ENCODE assay signal across 20 cellular contexts in the genomic region with DNA sequence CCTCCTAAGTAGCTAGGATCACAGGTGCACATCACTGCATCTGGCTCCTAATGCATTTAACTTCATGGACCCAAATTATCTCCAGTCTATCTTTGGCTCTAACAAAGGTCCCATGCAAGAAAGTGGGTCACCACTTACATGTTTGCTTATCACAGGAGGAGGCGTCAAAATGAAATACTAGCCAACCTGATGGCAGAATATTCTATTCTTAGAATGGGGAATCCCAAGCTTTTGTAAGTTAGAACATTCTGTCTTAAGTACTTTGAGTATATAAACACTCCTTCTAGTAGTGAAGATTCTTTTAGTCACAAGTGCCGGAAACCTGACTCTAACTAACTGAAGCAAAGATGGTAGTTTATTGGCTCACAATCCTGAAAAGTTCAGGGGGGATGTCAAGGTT.
DNase-seq lines count a peak whose midpoint lies in the region; ATAC-seq, FAIRE-seq and TF ChIP-seq lines count a peak whose summit lies in the region.
"Had no signal": no experiment of that assay in that cellular context is flagged by ENCODE, and none has a peak within 500 bp of the region (broad histone marks: within the 10 kb centered on the region; RNA-seq: fewer than 3 reads in every experiment).

No MANE protein-coding gene starts in this region.

- no peak overlapping the region for H2BK120ac ChIP-seq in mesenchymal stem cell (ENCODE audit: low read depth, low read length)

- H3K36me3 ChIP-seq in bronchial epithelial cell (ENCODE audit: control insufficient read depth, insufficient read depth, low read length), result no peaks in the 10 kb centered on the region
- H3K36me3 ChIP-seq in heart right ventricle, result peaks cover 0 to 2% (median 0%) of the 10 kb centered on the region in 9 donors
- no peaks in the 10 kb centered on the region for H3K36me3 ChIP-seq in mesenchymal stem cell (ENCODE audit: control insufficient read depth in 1 of 2, insufficient read depth in 2 of 2, low read depth in 1 of 2, low read length in 2 of 2)
- H3K36me3 ChIP-seq in thoracic aorta, result no peaks in the 10 kb centered on the region
- no peaks in the 10 kb centered on the region for H3K36me3 ChIP-seq in Peyer's patch

- H2BK12ac ChIP-seq in mesenchymal stem cell (ENCODE audit: low read length in 2 of 2), result no peak overlapping the region

- H3K4me1 ChIP-seq in heart right ventricle (peaks cover 8 to 51% (median 27%) of the 10 kb centered on the region in 9 donors), mesenchymal stem cell (ENCODE audit: control insufficient read depth, insufficient read depth, low read depth, low read length) (no peaks in the 10 kb centered on the region), thoracic aorta (ENCODE audit: control insufficient read depth in 1 of 2, low read depth in 2 of 2) (peaks cover 19 to 68% of the 10 kb centered on the region in 2 donors), Peyer's patch (no peaks in the 10 kb centered on the region)

- no peak overlapping the region for H3K4me3 Mint-ChIP-seq in CD14-positive monocyte
- H3K4me3 Mint-ChIP-seq: CD4-positive, CD25-positive, alpha-beta regulatory T cell had no signal

- no peak overlapping the region for H3K14ac ChIP-seq in mesenchymal stem cell (ENCODE audit: low read length in 2 of 2)

- H3K4me2 ChIP-seq in mesenchymal stem cell (ENCODE audit: low read length, poor library complexity, severe bottlenecking), result no peak overlapping the region

- no peak overlapping the region for H3K18ac ChIP-seq in mesenchymal stem cell (ENCODE audit: low read depth in 1 of 2, low read length in 2 of 2)

- no peak overlapping the region for H2BK15ac ChIP-seq in mesenchymal stem cell (ENCODE audit: low read depth, poor library complexity, severe bottlenecking)

- H3K27ac ChIP-seq in heart right ventricle (peak overlapping the region in 4 of 10 donors; percentile 10 to 51 (median 43)), mesenchymal stem cell (ENCODE audit: low read length, poor library complexity, severe bottlenecking) (no peak overlapping the region), thoracic aorta (peak overlapping the region; percentile 66 to 76), Peyer's patch (peak overlapping the region in 1 of 4 donors; percentile 39)

- intact Hi-C loops in heart right ventricle (cut with DNase I), result no loop called here
- intact Hi-C loops in CD14-positive monocyte (cut with micrococcal nuclease), result no loop called here

- no peak overlapping the region for H3K4ac ChIP-seq in mesenchymal stem cell (ENCODE audit: low read depth in 1 of 2, low read length in 2 of 2)

- H2AK5ac ChIP-seq in mesenchymal stem cell (ENCODE audit: low read length, severe bottlenecking), result no peak overlapping the region

- H3K9me3 Mint-ChIP-seq in CD14-positive monocyte, result peaks cover 0 to 13% (median 3%) of the 10 kb centered on the region in 7 donors

- DNase-seq in bronchial epithelial cell (ENCODE audit: low read depth), result peak; percentile 1
- no peak for DNase-seq in heart right ventricle
- peak; percentile 83 for DNase-seq in mesenchymal stem cell
- no peak for DNase-seq in thoracic aorta (ENCODE audit: low spot score)
- no peak for DNase-seq in Peyer's patch
- no peak for DNase-seq in CD14-positive monocyte (ENCODE audit: low spot score)
- no peak for DNase-seq in activated naive CD4-positive, alpha-beta T cell treated with anti-CD3 and anti-CD28 coated beads, Interleukin-2, amount 50 U/mL, for 16 hours
- DNase-seq: AML-193; Calu3; CD4-positive, CD25-positive, alpha-beta regulatory T cell; DMS79; GOT3; KG1; NCI-H1105; NCI-H1930; NCI-H510A; NCI-H82; SHP77 had no signal

- no peaks in the 10 kb centered on the region for H3K79me1 ChIP-seq in mesenchymal stem cell (replicated peaks; ENCODE audit: low read length, poor library complexity, severe bottlenecking)

- ATAC-seq in heart right ventricle (peak in 7 of 8 donors; percentile 29 to 65 (median 56)), thoracic aorta (ENCODE audit: insufficient number of reproducible peaks, low FRiP score, low read depth) (peak; percentile 36), GM21723 (IDR thresholded peaks at IDR 0.05; ENCODE audit: unreplicated experiment) (no peak)
- ATAC-seq: GM12878 had no signal

- H3K27me3 Mint-ChIP-seq in CD14-positive monocyte (ENCODE audit: low read depth in 3 of 3), result peaks cover 0 to 2% (median 2%) of the 10 kb centered on the region in 3 donors
- H3K27me3 Mint-ChIP-seq: CD4-positive, CD25-positive, alpha-beta regulatory T cell had no signal

- no peak overlapping the region for H3K9ac ChIP-seq in mesenchymal stem cell (ENCODE audit: low read length)

- H4K8ac ChIP-seq in mesenchymal stem cell (ENCODE audit: low read length), result no peak overlapping the region

- no peak overlapping the region for H2AFZ ChIP-seq in mesenchymal stem cell (ENCODE audit: low read depth, low read length)

- 51 to 56% methylated on average over 2 of the region's 2 CpGs for WGBS in heart right ventricle, 2 donors
- 86% methylated on average over 1 of the region's 2 CpGs for WGBS in mesenchymal stem cell

- H3K23ac ChIP-seq in mesenchymal stem cell (ENCODE audit: low read length in 2 of 2), result no peak overlapping the region

- H3K27me3 ChIP-seq in bronchial epithelial cell (ENCODE audit: control insufficient read depth, insufficient read depth, low read length), result no peaks in the 10 kb centered on the region
- no peaks in the 10 kb centered on the region for H3K27me3 ChIP-seq in heart right ventricle
- no peaks in the 10 kb centered on the region for H3K27me3 ChIP-seq in mesenchymal stem cell (ENCODE audit: control insufficient read depth in 1 of 2, insufficient read depth in 1 of 2, low read length in 2 of 2)
- H3K27me3 ChIP-seq in thoracic aorta (replicated peaks; ENCODE audit: insufficient read depth), result no peaks in the 10 kb centered on the region
- no peaks in the 10 kb centered on the region for H3K27me3 ChIP-seq in Peyer's patch

- H3K27ac Mint-ChIP-seq in CD14-positive monocyte, result no peak overlapping the region
- H3K27ac Mint-ChIP-seq: CD4-positive, CD25-positive, alpha-beta regulatory T cell had no signal

- H3K9me3 ChIP-seq in heart right ventricle (peaks cover 0 to 2% (median 0%) of the 10 kb centered on the region in 11 donors), mesenchymal stem cell (ENCODE audit: control insufficient read depth, low read length) (no peaks in the 10 kb centered on the region), thoracic aorta (no peaks in the 10 kb centered on the region), Peyer's patch (no peaks in the 10 kb centered on the region)

- no peaks in the 10 kb centered on the region for H3K4me1 Mint-ChIP-seq in CD14-positive monocyte
- H3K4me1 Mint-ChIP-seq: CD4-positive, CD25-positive, alpha-beta regulatory T cell had no signal

- no peaks in the 10 kb centered on the region for H3K36me3 Mint-ChIP-seq in CD14-positive monocyte
- H3K36me3 Mint-ChIP-seq: CD4-positive, CD25-positive, alpha-beta regulatory T cell had no signal

- no peak for TF ChIP-seq CTCF in bronchial epithelial cell (IDR thresholded peaks at IDR 0.05; ENCODE audit: insufficient read depth, low read length, severe bottlenecking)
- no peak for TF ChIP-seq CTCF in heart right ventricle (IDR thresholded peaks at IDR 0.05)
- TF ChIP-seq CTCF in thoracic aorta (IDR thresholded peaks at IDR 0.05), result no peak
- TF ChIP-seq CTCF in Peyer's patch (IDR thresholded peaks at IDR 0.05), result no peak
- TF ChIP-seq CTCF in CD14-positive monocyte (IDR thresholded peaks at IDR 0.05), result no peak

- no peak for TF ChIP-seq POLR2A in Peyer's patch (IDR thresholded peaks at IDR 0.05)

- H4K91ac ChIP-seq in mesenchymal stem cell (ENCODE audit: low read length), result no peak overlapping the region

- FAIRE-seq in bronchial epithelial cell (lab: Jason Lieb, UNC), result no peak
- FAIRE-seq: GM12878 had no signal

- H3K4me3 ChIP-seq in bronchial epithelial cell (ENCODE audit: low read depth, low read length), result no peak overlapping the region
- H3K4me3 ChIP-seq in heart right ventricle, result no peak overlapping the region
- H3K4me3 ChIP-seq in mesenchymal stem cell (ENCODE audit: insufficient read depth in 1 of 2, low read depth in 1 of 2, low read length in 2 of 2), result no peak overlapping the region
- no peak overlapping the region for H3K4me3 ChIP-seq in thoracic aorta
- H3K4me3 ChIP-seq in Peyer's patch, result no peak overlapping the region
- H3K4me3 ChIP-seq: GM12878 had no signal

- H2BK5ac ChIP-seq in mesenchymal stem cell (ENCODE audit: low read depth, low read length, poor library complexity, severe bottlenecking), result no peak overlapping the region

Comparison
In these comparisons a context has a peak if more than half of its experiments do, and no peak if none do; other contexts are left out.
1. DNase-seq: peak in bronchial epithelial cell (single experiment) and mesenchymal stem cell (single experiment); none in heart right ventricle (0 of 2), thoracic aorta (single experiment), Peyer's patch (0 of 3), CD14-positive monocyte (single experiment) and activated naive CD4-positive, alpha-beta T cell treated with anti-CD3 and anti-CD28 coated beads, Interleukin-2, amount 50 U/mL, for 16 hours (single experiment).